Comparison of ENCODE assay signal across 8 cellular contexts in genomic region chr12:123602651-123603195, GRCh38. TPM values are rescaled to one million over a fixed set of nuclear protein-coding genes. Genes with fewer than 3 reads are reported as not detected.
DNase-seq lines count a peak whose midpoint lies in the region; ATAC-seq and TF ChIP-seq lines count a peak whose summit lies in the region.

No MANE protein-coding gene starts in this region.

- H2AK5ac ChIP-seq in trophoblast cell (ENCODE audit: low read length), result no peak overlapping the region

- peaks cover 15% of the 10 kb centered on the region for H3K79me2 ChIP-seq in trophoblast cell (ENCODE audit: control insufficient read depth, insufficient read depth, low read length, poor library complexity)

- H3K27me3 ChIP-seq in SJSA1 (replicated peaks) (no peaks in the 10 kb centered on the region; the same call in 1 of the 2 replicates), trophoblast cell (ENCODE audit: insufficient read depth, low read length) (no peaks in the 10 kb centered on the region)

- peak overlapping the region; percentile 97 for H3K4ac ChIP-seq in trophoblast cell (ENCODE audit: low read depth, low read length)

- no peak for TF ChIP-seq CTCF in epithelial cell of proximal tubule (conservative IDR thresholded peaks at IDR 0.05; ENCODE audit: low read depth, low read length)

- H3K23ac ChIP-seq in trophoblast cell (ENCODE audit: low read length), result no peak overlapping the region

- H2AFZ ChIP-seq in trophoblast cell (ENCODE audit: insufficient read depth, low read length, poor library complexity), result peak overlapping the region; percentile 71

- peak overlapping the region; percentile 85 for H3K4me3 ChIP-seq in SJSA1
- peak overlapping the region; percentile 91 for H3K4me3 ChIP-seq in epithelial cell of proximal tubule (ENCODE audit: low read depth, low read length)
- H3K4me3 ChIP-seq in trophoblast cell (ENCODE audit: low read depth, low read length), result peak overlapping the region; percentile 100

- peaks cover 14% of the 10 kb centered on the region for H3K4me1 ChIP-seq in SJSA1 (replicated peaks)
- peaks cover 5 to 6% of the 10 kb centered on the region in 2 experiments for H3K4me1 ChIP-seq in trophoblast cell (ENCODE audit: control insufficient read depth in 1 of 2, insufficient read depth in 2 of 2, low read length in 2 of 2)

- WGBS in trophoblast cell (ENCODE audit: extremely low coverage, insufficient coverage, insufficient read length), result no CpG with 5 or more reads among the region's 7 CpGs

- no peaks in the 10 kb centered on the region for H3K9me3 ChIP-seq in SJSA1 (replicated peaks)
- peaks cover 1% of the 10 kb centered on the region for H3K9me3 ChIP-seq in trophoblast cell (ENCODE audit: insufficient read depth, low read depth, low read length)

- H3K27ac ChIP-seq in SJSA1 (no peak overlapping the region), trophoblast cell (ENCODE audit: low read depth, low read length) (no peak overlapping the region)

- H2BK12ac ChIP-seq in trophoblast cell (ENCODE audit: low read length), result no peak overlapping the region

- H2BK5ac ChIP-seq in trophoblast cell (ENCODE audit: low read depth, low read length, poor library complexity), result no peak overlapping the region

- H3K36me3 ChIP-seq in SJSA1, result peaks cover 57% of the 10 kb centered on the region
- H3K36me3 ChIP-seq in trophoblast cell (ENCODE audit: control insufficient read depth in 1 of 2, insufficient read depth in 2 of 2, low read length in 2 of 2), result peaks cover 21 to 33% of the 10 kb centered on the region in 2 experiments

- ATAC-seq in HG02970 (IDR thresholded peaks at IDR 0.05; ENCODE audit: low FRiP score, unreplicated experiment) (no peak), HG03045 (IDR thresholded peaks at IDR 0.05; ENCODE audit: unreplicated experiment) (no peak)

- peak overlapping the region; percentile 99 for H4K8ac ChIP-seq in trophoblast cell (ENCODE audit: low read depth, low read length)

- peaks cover 8% of the 10 kb centered on the region for H3K79me1 ChIP-seq in trophoblast cell (ENCODE audit: low read length)

- H3K18ac ChIP-seq in trophoblast cell (ENCODE audit: low read length), result no peak overlapping the region

- H4K91ac ChIP-seq in trophoblast cell (ENCODE audit: low read depth, low read length), result peak overlapping the region; percentile 64

- peak overlapping the region; percentile 82 for H3K4me2 ChIP-seq in trophoblast cell (ENCODE audit: low read length)

- H2BK120ac ChIP-seq in trophoblast cell (ENCODE audit: insufficient read depth, low read length, poor library complexity), result peak overlapping the region; percentile 40

- peak; percentile 11 for DNase-seq in activated naive CD4-positive, alpha-beta T cell treated with Interleukin-2 at 50 U/mL for 16 hours
- DNase-seq in activated naive CD4-positive, alpha-beta T cell (lab: John Stamatoyannopoulos, UW), result no peak
- peak in 1 of 2 experiments; percentile 8 for DNase-seq in SJSA1 (ENCODE audit: low read depth in 1 of 2, low spot score in 2 of 2)
- DNase-seq in epithelial cell of proximal tubule (ENCODE audit: low read depth), result no peak
- DNase-seq in trophoblast cell, result peak; percentile 28 to 60
- DNase-seq in central memory CD4-positive, alpha-beta T cell, result no peak

- no peak overlapping the region for H3K14ac ChIP-seq in trophoblast cell (ENCODE audit: low read length)

- H3K9ac ChIP-seq in trophoblast cell (ENCODE audit: low read length), result peak overlapping the region; percentile 94

- peak overlapping the region; percentile 97 for H4K12ac ChIP-seq in trophoblast cell (ENCODE audit: low read depth, low read length)

RNA-seq across cellular contexts. Expression of gene DDX55, which starts 0.8 kb away (rescaled TPM):
- total RNA-seq in SJSA1 (2014; rRNA removed; shearing (Covaris generic)), result 19.5 and 24.7 TPM in 2 replicates
- 20.6 and 28.3 TPM in 2 replicates for total RNA-seq in epithelial cell of proximal tubule
- polyA plus RNA-seq in trophoblast cell (2013), result 16.2 and 16.7 TPM in 2 replicates

RNA-seq across cellular contexts. Expression of gene TMED2, which starts 18.4 kb away (rescaled TPM):
- total RNA-seq in SJSA1 (2014; rRNA removed; shearing (Covaris generic)), result 251 and 353 TPM in 2 replicates
- total RNA-seq in epithelial cell of proximal tubule, result 139 and 186 TPM in 2 replicates
- polyA plus RNA-seq in trophoblast cell (2013), result 269 and 271 TPM in 2 replicates

RNA-seq across cellular contexts. Expression of gene EIF2B1, which starts 30.8 kb away (rescaled TPM):
- 71.3 and 153 TPM in 2 replicates for total RNA-seq in SJSA1 (2014; rRNA removed; shearing (Covaris generic))
- 88.8 and 135 TPM in 2 replicates for total RNA-seq in epithelial cell of proximal tubule
- polyA plus RNA-seq in trophoblast cell (2013), result 29.6 and 30.3 TPM in 2 replicates

RNA-seq across cellular contexts. Expression of gene GTF2H3, which starts 30.9 kb away (rescaled TPM):
- 41.1 and 43.2 TPM in 2 replicates for total RNA-seq in SJSA1 (2014; rRNA removed; shearing (Covaris generic))
- total RNA-seq in epithelial cell of proximal tubule, result 22.9 and 31.4 TPM in 2 replicates
- polyA plus RNA-seq in trophoblast cell (2013), result 20.7 and 21.6 TPM in 2 replicates

Comparison
In these comparisons a context has a peak if more than half of its experiments do, and no peak if none do; other contexts are left out.
1. DNase-seq: peak in activated naive CD4-positive, alpha-beta T cell treated with Interleukin-2 at 50 U/mL for 16 hours (single experiment) and trophoblast cell (2 of 2); none in activated naive CD4-positive, alpha-beta T cell (0 of 4), epithelial cell of proximal tubule (single experiment) and central memory CD4-positive, alpha-beta T cell (single experiment).
2. Peak in every context shown above with its lines, with median percentiles within 50 percentile points of each other: H3K4me3 ChIP-seq.